10 cellular contexts compared by ENCODE assay signal in genomic region chr10:86969421-86970041, GRCh38. TPM values are rescaled to one million over a fixed set of nuclear protein-coding genes. Genes with fewer than 3 reads are reported as not detected.
DNase-seq lines count a peak whose midpoint lies in the region; ATAC-seq, FAIRE-seq and TF ChIP-seq lines count a peak whose summit lies in the region.
"Had no signal": no experiment of that assay in that cellular context is flagged by ENCODE, and none has a peak within 500 bp of the region (broad histone marks: within the 10 kb centered on the region; RNA-seq: fewer than 3 reads in every experiment).

No MANE protein-coding gene starts in this region.

- H3K9me1 ChIP-seq in endothelial cell of umbilical vein (replicated peaks; ENCODE audit: control insufficient read depth, extremely low read depth, insufficient read depth, low read length) = no peaks in the 10 kb centered on the region

- POLR2A ChIA-PET in endothelial cell of umbilical vein (lab: Charles Lee) = interaction anchor here (1.4 to 2.0 kb wide), 2 partner anchors 9 to 12 kb away, joined by 3 to 11 read pairs; partner anchors contain the start of genes MMRN2 and SNCG
- POLR2A ChIA-PET in naive thymus-derived CD8-positive, alpha-beta T cell (lab: Charles Lee) = interaction anchor here (0.9 to 2.7 kb wide), 6 partner anchors 10 to 125 kb away, joined by 3 to 26 read pairs (median 4); partner anchors contain the start of genes GLUD1 and SHLD2

- H3K4me2 ChIP-seq in endothelial cell of umbilical vein (ENCODE audit: insufficient read depth, low read length) = peak overlapping the region; percentile 49

- CTCF ChIA-PET in endothelial cell of umbilical vein (lab: Charles Lee) = interaction anchor here (0.7 to 8.5 kb wide), 8 partner anchors 9 to 276 kb away, joined by 3 to 189 read pairs (median 4); partner anchors contain the start of genes MMRN2 and SNCG

- no peak overlapping the region for H2AFZ ChIP-seq in endothelial cell of umbilical vein (ENCODE audit: low read depth, low read length)

- H3K9me3 Mint-ChIP-seq in naive thymus-derived CD8-positive, alpha-beta T cell = no peaks in the 10 kb centered on the region

- TF ChIP-seq CTCF in endothelial cell of umbilical vein (IDR thresholded peaks at IDR 0.05; ENCODE audit: extremely low read depth in 1 of 2, insufficient read depth in 1 of 2, low read depth in 1 of 2, low read length in 2 of 2) = no peak

- peak overlapping the region in 7 of 10 donors; percentile 43 to 97 (median 74) for H3K27ac Mint-ChIP-seq in naive thymus-derived CD8-positive, alpha-beta T cell

- H3K36me3 Mint-ChIP-seq in naive thymus-derived CD8-positive, alpha-beta T cell = no peaks in the 10 kb centered on the region

- no peak overlapping the region for H3K4me3 ChIP-seq in endothelial cell of umbilical vein (replicated peaks in 1 of 3; ENCODE audit: insufficient read depth in 1 of 3, low read depth in 1 of 3, low read length in 3 of 3)

- intact Hi-C loops in endothelial cell of umbilical vein (cut with micrococcal nuclease) = loop anchor here (2.0 to 5.0 kb wide), 4 partner anchors 13 to 693 kb away; partner anchors contain the start of genes GLUD1, MMRN2 and SHLD2

- no peaks in the 10 kb centered on the region for H3K27me3 ChIP-seq in endothelial cell of umbilical vein (ENCODE audit: control insufficient read depth in 2 of 2, insufficient read depth in 2 of 2, low read length in 2 of 2)

- DNase-seq in AG08395 (ENCODE audit: low spot score) (peak; percentile 50), LHCN-M2 (ENCODE audit: low read depth) (peak; percentile 87), endothelial cell of umbilical vein (ENCODE audit: low read depth, low spot score) (peak; percentile 56), putamen (ENCODE audit: low spot score) (no peak), HT-29 (ENCODE audit: low spot score) (no peak)
- no peak for DNase-seq in naive thymus-derived CD8-positive, alpha-beta T cell

- no peaks in the 10 kb centered on the region for H3K9me3 ChIP-seq in endothelial cell of umbilical vein (replicated peaks; ENCODE audit: control insufficient read depth, insufficient read depth, low read length)

- no TSS peak for BruUV-seq in endothelial cell of umbilical vein (replicated peaks; lab: Mats Ljungman, UMichigan)

- dilution Hi-C loops in endothelial cell of umbilical vein (cut with MboI; ENCODE audit: extremely low pct_ligation_motif_present, low sequenced_read_pairs) = no loop called here

- H3K4me1 Mint-ChIP-seq in naive thymus-derived CD8-positive, alpha-beta T cell = peaks cover 19 to 68% (median 50%) of the 10 kb centered on the region in 4 donors

- peak; percentile 89 for FAIRE-seq in endothelial cell of umbilical vein (lab: Jason Lieb, UNC)

- H3K9ac ChIP-seq in endothelial cell of umbilical vein (replicated peaks; ENCODE audit: extremely low read depth, insufficient read depth, low read length) = no peak overlapping the region

- no peaks in the 10 kb centered on the region for H3K79me2 ChIP-seq in endothelial cell of umbilical vein (ENCODE audit: control insufficient read depth, insufficient read depth, low read length)

- no peaks in the 10 kb centered on the region for H3K36me3 ChIP-seq in endothelial cell of umbilical vein (ENCODE audit: control insufficient read depth in 2 of 2, extremely low read depth in 1 of 2, insufficient read depth in 2 of 2, low read length in 2 of 2)

- H3K4me3 Mint-ChIP-seq in naive thymus-derived CD8-positive, alpha-beta T cell = peak overlapping the region; percentile 31 to 80 (median 72)

- no peaks in the 10 kb centered on the region for H4K20me1 ChIP-seq in endothelial cell of umbilical vein (replicated peaks; ENCODE audit: control insufficient read depth, extremely low read depth, insufficient read depth, low read length)

- TF ChIP-seq POLR2A in endothelial cell of umbilical vein (IDR thresholded peaks at IDR 0.05; ENCODE audit: low read depth, low read length) = no peak

- no peak for ATAC-seq in naive thymus-derived CD8-positive, alpha-beta T cell
- no peak for ATAC-seq in HG03097 (IDR thresholded peaks at IDR 0.05; ENCODE audit: low FRiP score, unreplicated experiment)
- ATAC-seq in GM18520 (IDR thresholded peaks at IDR 0.05; ENCODE audit: unreplicated experiment) = no peak

- peak overlapping the region; percentile 29 for H3K27ac ChIP-seq in endothelial cell of umbilical vein (ENCODE audit: insufficient read depth, low read depth, low read length)
- H3K27ac ChIP-seq: KMS-11 had no signal

- peaks cover 0 to 2% (median 0%) of the 10 kb centered on the region in 5 donors for H3K27me3 Mint-ChIP-seq in naive thymus-derived CD8-positive, alpha-beta T cell

- H3K4me1 ChIP-seq in endothelial cell of umbilical vein (ENCODE audit: control insufficient read depth, extremely low read depth, insufficient read depth, low read length) = peaks cover 55% of the 10 kb centered on the region

TF ChIP-seq in endothelial cell of umbilical vein, 7 proteins besides CTCF, POLR2A, EP300 and RAD21:
- peak; percentile 24 for TF ChIP-seq POLR2AphosphoS5 (IDR thresholded peaks at IDR 0.05; ENCODE audit: insufficient read depth, low read depth, low read length)
- peak; percentile 60 for TF ChIP-seq FOS (IDR thresholded peaks at IDR 0.05; ENCODE audit: borderline replicate concordance, insufficient read depth, low read length)
- TF ChIP-seq MYC (IDR thresholded peaks at IDR 0.05; ENCODE audit: low read depth, low read length) = no peak

RNA-seq across cellular contexts. Expression of gene ADIRF, which starts 1.2 kb away (rescaled TPM):
- total RNA-seq in LHCN-M2 (2014; rRNA removed) (2.5 and 3.2 TPM in 2 replicates), endothelial cell of umbilical vein (2.8 and 4.4 TPM in 2 replicates)
- 2.3 TPM for polyA plus RNA-seq in LHCN-M2 (2012)
- polyA plus RNA-seq in endothelial cell of umbilical vein = 3.7 and 10.9 TPM in 2 replicates
- polyA plus RNA-seq in endothelial cell of umbilical vein (2011; cell fraction: cytosol; rRNA removed) = 4.3 and 4.6 TPM in 2 replicates
- polyA plus RNA-seq in endothelial cell of umbilical vein (2011; cell fraction: nucleus; rRNA removed) = 1.1 and 2.3 TPM in 2 replicates
- 37.9 and 46.9 TPM in 2 replicates for polyA plus RNA-seq in endothelial cell of umbilical vein (2012)
- 0.92 and 1.7 TPM in 2 replicates for polyA minus RNA-seq in endothelial cell of umbilical vein
- not detected for polyA minus RNA-seq in endothelial cell of umbilical vein (2011; cell fraction: cytosol; rRNA and poly(A)+ RNA removed)
- polyA minus RNA-seq in endothelial cell of umbilical vein (2011; cell fraction: nucleus; rRNA and poly(A)+ RNA removed) = 1.2 TPM in 1 of 2 replicates, not detected in the other
- not detected for total RNA-seq in naive thymus-derived CD8-positive, alpha-beta T cell
- not detected for polyA plus RNA-seq in naive thymus-derived CD8-positive, alpha-beta T cell
- 1.6 and 3.1 TPM in 2 replicates for total RNA-seq in HT-29 (2014; rRNA removed; shearing (Covaris generic))
- polyA plus RNA-seq: neural cell had no signal

RNA-seq across cellular contexts. Expression of gene SNCG, which starts 11.1 kb away (rescaled TPM):
- total RNA-seq in LHCN-M2 (2014; rRNA removed) (4.4 and 5.0 TPM in 2 replicates), endothelial cell of umbilical vein (30.5 and 31.4 TPM in 2 replicates)
- polyA plus RNA-seq in LHCN-M2 (2012) = 5.1 TPM
- 50.6 and 60.8 TPM in 2 replicates for polyA plus RNA-seq in endothelial cell of umbilical vein
- 87.4 and 89.6 TPM in 2 replicates for polyA plus RNA-seq in endothelial cell of umbilical vein (2011; cell fraction: cytosol; rRNA removed)
- 43.1 and 43.7 TPM in 2 replicates for polyA plus RNA-seq in endothelial cell of umbilical vein (2011; cell fraction: nucleus; rRNA removed)
- polyA plus RNA-seq in endothelial cell of umbilical vein (2012) = 79.1 and 90.4 TPM in 2 replicates
- polyA minus RNA-seq in endothelial cell of umbilical vein = 10.3 and 10.6 TPM in 2 replicates
- 3.9 TPM for polyA minus RNA-seq in endothelial cell of umbilical vein (2011; cell fraction: cytosol; rRNA and poly(A)+ RNA removed)
- polyA minus RNA-seq in endothelial cell of umbilical vein (2011; cell fraction: nucleus; rRNA and poly(A)+ RNA removed) = 3.9 and 7.0 TPM in 2 replicates
- under 1 TPM in 1 of 2 experiments, not detected in 1; 0.58 TPM for total RNA-seq in naive thymus-derived CD8-positive, alpha-beta T cell
- polyA plus RNA-seq in naive thymus-derived CD8-positive, alpha-beta T cell = not detected
- total RNA-seq in HT-29 (2014; rRNA removed; shearing (Covaris generic)) = 647 and 699 TPM in 2 replicates

RNA-seq across cellular contexts. Expression of gene MMRN2, which starts 12.1 kb away (rescaled TPM):
- total RNA-seq in LHCN-M2 (2014; rRNA removed) = 0.51 and 1.9 TPM in 2 replicates
- polyA plus RNA-seq in LHCN-M2 (2012) = 0.26 TPM
- total RNA-seq in endothelial cell of umbilical vein = 169 TPM in 2 replicates
- polyA plus RNA-seq in endothelial cell of umbilical vein = 143 and 154 TPM in 2 replicates
- polyA plus RNA-seq in endothelial cell of umbilical vein (2011; cell fraction: cytosol; rRNA removed) = 139 and 140 TPM in 2 replicates
- polyA plus RNA-seq in endothelial cell of umbilical vein (2011; cell fraction: nucleus; rRNA removed) = 125 and 134 TPM in 2 replicates
- polyA plus RNA-seq in endothelial cell of umbilical vein (2012) = 160 and 182 TPM in 2 replicates
- 212 and 222 TPM in 2 replicates for polyA minus RNA-seq in endothelial cell of umbilical vein
- not detected for polyA minus RNA-seq in endothelial cell of umbilical vein (2011; cell fraction: cytosol; rRNA and poly(A)+ RNA removed)
- polyA minus RNA-seq in endothelial cell of umbilical vein (2011; cell fraction: nucleus; rRNA and poly(A)+ RNA removed) = 64.9 and 76.6 TPM in 2 replicates
- 1 to 10 TPM in 1 of 2 experiments, not detected in 1; 1.2 TPM for total RNA-seq in naive thymus-derived CD8-positive, alpha-beta T cell
- under 1 TPM in 2 of 3 donors, not detected in 1; 0.11 to 0.74 TPM for polyA plus RNA-seq in naive thymus-derived CD8-positive, alpha-beta T cell
- total RNA-seq in HT-29 (2014; rRNA removed; shearing (Covaris generic)) = 23.4 and 26.6 TPM in 2 replicates

RNA-seq across cellular contexts. Expression of gene FAM25A, which starts 50.6 kb away (rescaled TPM):
- total RNA-seq in LHCN-M2 (2014; rRNA removed) (not detected in 2 replicates), endothelial cell of umbilical vein (not detected in 2 replicates)
- not detected for polyA plus RNA-seq in LHCN-M2 (2012)
- polyA plus RNA-seq in endothelial cell of umbilical vein = not detected in 2 replicates
- polyA plus RNA-seq in endothelial cell of umbilical vein (2011; cell fraction: cytosol; rRNA removed) = not detected in 2 replicates
- polyA plus RNA-seq in endothelial cell of umbilical vein (2011; cell fraction: nucleus; rRNA removed) = not detected in 2 replicates
- polyA plus RNA-seq in endothelial cell of umbilical vein (2012) = not detected in 2 replicates
- not detected in 2 replicates for polyA minus RNA-seq in endothelial cell of umbilical vein
- polyA minus RNA-seq in endothelial cell of umbilical vein (2011; cell fraction: cytosol; rRNA and poly(A)+ RNA removed) = not detected
- not detected in 2 replicates for polyA minus RNA-seq in endothelial cell of umbilical vein (2011; cell fraction: nucleus; rRNA and poly(A)+ RNA removed)
- total RNA-seq in naive thymus-derived CD8-positive, alpha-beta T cell = not detected
- not detected for polyA plus RNA-seq in naive thymus-derived CD8-positive, alpha-beta T cell
- 0.76 TPM in 1 of 2 replicates, not detected in the other for total RNA-seq in HT-29 (2014; rRNA removed; shearing (Covaris generic))
- polyA plus RNA-seq: neural cell had no signal

Comparison
In these comparisons a context has a peak if more than half of its experiments do, and no peak if none do; other contexts are left out.
1. DNase-seq: peak in AG08395 (single experiment), LHCN-M2 (single experiment) and endothelial cell of umbilical vein (single experiment); none in naive thymus-derived CD8-positive, alpha-beta T cell (0 of 10), putamen (single experiment) and HT-29 (single experiment).
2. RNA of gene SNCG, which starts 11.1 kb away (total RNA-seq): 647 to 699 TPM in HT-29; 30.5 to 31.4 TPM in endothelial cell of umbilical vein, 4.4 to 5.0 TPM in LHCN-M2 and 0.58 TPM in naive thymus-derived CD8-positive, alpha-beta T cell; every median in the first group is over 10 times any median in the second.